8 cellular contexts compared by ENCODE assay signal in the genomic region with DNA sequence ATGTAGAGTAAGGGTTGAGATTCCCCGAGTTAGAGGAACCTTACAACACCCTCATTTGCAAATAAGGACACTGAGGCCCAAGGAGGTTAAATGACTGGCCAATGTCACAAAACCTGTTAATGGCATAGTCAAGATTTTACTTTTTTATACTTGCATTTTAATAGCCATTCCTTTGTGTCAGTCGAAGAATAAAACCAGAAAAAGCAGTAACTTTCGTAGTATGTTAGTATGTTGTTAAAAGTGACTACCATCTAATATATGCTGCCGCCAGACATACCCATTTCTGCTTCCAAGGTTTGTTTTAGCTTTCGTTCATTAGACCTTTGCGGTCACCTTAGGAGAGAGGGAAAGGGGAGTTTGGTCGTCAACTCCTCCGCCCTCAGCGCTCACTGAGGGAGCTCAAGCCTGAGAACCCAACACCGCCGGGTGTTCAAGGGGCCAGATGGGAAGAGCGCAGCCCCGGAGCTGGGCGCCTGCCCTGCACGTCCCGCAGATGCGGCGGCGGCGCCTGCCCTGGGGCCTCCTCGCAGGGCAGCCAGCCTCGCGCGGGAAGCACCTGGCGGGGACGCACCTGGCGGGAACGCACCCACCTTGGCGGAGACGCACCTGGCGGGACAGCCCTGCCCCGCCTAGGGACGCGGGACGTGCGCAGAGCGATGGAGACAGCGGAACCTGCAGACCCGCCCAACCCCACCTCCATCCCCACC. TPM values are rescaled to one million over a fixed set of nuclear protein-coding genes. Genes with fewer than 3 reads are reported as not detected.
DNase-seq lines count a peak whose midpoint lies in the region; ATAC-seq, FAIRE-seq and TF ChIP-seq lines count a peak whose summit lies in the region.

No MANE protein-coding gene starts in this region.

- H3K27me3 ChIP-seq in SU-DHL-6 (ENCODE audit: low read length) (no peaks in the 10 kb centered on the region), esophagus muscularis mucosa (no peaks in the 10 kb centered on the region)

- no peaks in the 10 kb centered on the region for H3K9me2 ChIP-seq in SU-DHL-6 (replicated peaks; ENCODE audit: insufficient read depth, low read length)

- peaks cover 20 to 41% (median 39%) of the 10 kb centered on the region in 4 donors for H3K4me1 ChIP-seq in esophagus muscularis mucosa

- peaks cover 10% of the 10 kb centered on the region for H3F3A ChIP-seq in SU-DHL-6 (ENCODE audit: insufficient read depth)

- peaks cover 50% of the 10 kb centered on the region for H3K79me2 ChIP-seq in SU-DHL-6 (ENCODE audit: insufficient read depth, low read length)

- TF ChIP-seq POLR2A in esophagus muscularis mucosa (IDR thresholded peaks at IDR 0.05; ENCODE audit: low read depth), result no peak

- H3K9me3 ChIP-seq in SU-DHL-6 (ENCODE audit: insufficient read depth, low read length) (no peaks in the 10 kb centered on the region), esophagus muscularis mucosa (no peaks in the 10 kb centered on the region)

- H3K4me3 ChIP-seq in SU-DHL-6 (ENCODE audit: insufficient read depth, low read length, poor library complexity, severe bottlenecking) (peak overlapping the region; percentile 61), esophagus muscularis mucosa (peak overlapping the region; percentile 69 to 99 (median 78))

- DNase-seq in NCI-H2196 (lab: John Stamatoyannopoulos, UW; ENCODE audit: unreplicated experiment), result peak; percentile 88
- DNase-seq in NCI-H2196 treated with DMSO at 0.1 percent for 48 hours (lab: John Stamatoyannopoulos, UW; ENCODE audit: unreplicated experiment), result no peak
- DNase-seq in HTR-8/SVneo (ENCODE audit: insufficient read length, low spot score), result peak; percentile 13
- DNase-seq in esophagus muscularis mucosa (ENCODE audit: extremely low spot score), result no peak
- DNase-seq in natural killer cell treated with Interleukin-12 subunit alpha and Interleukin-12 subunit beta and Interleukin-15 and Interleukin-18, amount 100 ng/mL, for 72 hours (ENCODE audit: low spot score), result peak; percentile 72
- no peak for DNase-seq in urothelium cell line (ENCODE audit: low spot score)

- H3K27ac ChIP-seq in SU-DHL-6 (ENCODE audit: low read depth, low read length), result peak overlapping the region; percentile 89
- peak overlapping the region; percentile 93 to 98 (median 96) for H3K27ac ChIP-seq in esophagus muscularis mucosa (replicated peaks in 1 of 4)

- peak; percentile 10 for ATAC-seq in GM21390 (IDR thresholded peaks at IDR 0.05; ENCODE audit: unreplicated experiment)
- peak in 1 of 2 donors; percentile 3 for ATAC-seq in natural killer cell treated with Interleukin-12 subunit alpha and Interleukin-12 subunit beta and Interleukin-15 and Interleukin-18, amount 100 ng/mL, for 72 hours

- 4% methylated on average over 17 of the region's 39 CpGs for WGBS in esophagus muscularis mucosa

- peaks cover 33 to 36% of the 10 kb centered on the region in 2 donors for H3K4me1 Mint-ChIP-seq in natural killer cell treated with Interleukin-12 subunit alpha and Interleukin-12 subunit beta and Interleukin-15 and Interleukin-18, amount 100 ng/mL, for 72 hours (ENCODE audit: low read depth in 2 of 2)

- FAIRE-seq in HTR-8/SVneo (lab: Jason Lieb, UNC) (no peak), urothelium cell line (lab: Jason Lieb, UNC) (no peak)

- H4K20me1 ChIP-seq in SU-DHL-6 (ENCODE audit: low read depth, low read length), result no peaks in the 10 kb centered on the region; the same call in 1 of the 2 replicates

- TF ChIP-seq CTCF in SU-DHL-6 (IDR thresholded peaks at IDR 0.05; ENCODE audit: insufficient read depth, low read length, poor library complexity, severe bottlenecking), result no peak
- TF ChIP-seq CTCF in esophagus muscularis mucosa (IDR thresholded peaks at IDR 0.05), result no peak

- H3K36me3 Mint-ChIP-seq in natural killer cell treated with Interleukin-12 subunit alpha and Interleukin-12 subunit beta and Interleukin-15 and Interleukin-18, amount 100 ng/mL, for 72 hours, result no peaks in the 10 kb centered on the region

- H3K9ac ChIP-seq in SU-DHL-6 (ENCODE audit: low read length), result peak overlapping the region; percentile 72

- H3K9me3 Mint-ChIP-seq in natural killer cell treated with Interleukin-12 subunit alpha and Interleukin-12 subunit beta and Interleukin-15 and Interleukin-18, amount 100 ng/mL, for 72 hours, result no peaks in the 10 kb centered on the region

- peak overlapping the region; percentile 88 to 96 for H3K27ac Mint-ChIP-seq in natural killer cell treated with Interleukin-12 subunit alpha and Interleukin-12 subunit beta and Interleukin-15 and Interleukin-18, amount 100 ng/mL, for 72 hours

- H3K27me3 Mint-ChIP-seq in natural killer cell treated with Interleukin-12 subunit alpha and Interleukin-12 subunit beta and Interleukin-15 and Interleukin-18, amount 100 ng/mL, for 72 hours, result no peaks in the 10 kb centered on the region

- intact Hi-C loops in esophagus muscularis mucosa (cut with DNase I), result loop anchor here (2.0 to 5.0 kb wide), 4 partner anchors 98 to 391 kb away; partner anchors contain the start of genes PIGP and TTC3

- H3K4me2 ChIP-seq in SU-DHL-6 (ENCODE audit: low read depth, low read length, poor library complexity, severe bottlenecking), result peak overlapping the region; percentile 79

- H3K36me3 ChIP-seq in SU-DHL-6 (ENCODE audit: low read length) (no peaks in the 10 kb centered on the region), esophagus muscularis mucosa (no peaks in the 10 kb centered on the region)

- no peak for TF ChIP-seq EP300 in esophagus muscularis mucosa (IDR thresholded peaks at IDR 0.05)

- no peak overlapping the region for H2AFZ ChIP-seq in SU-DHL-6 (ENCODE audit: low read depth, low read length, severe bottlenecking)

- peak overlapping the region; percentile 87 for H3K4me3 Mint-ChIP-seq in natural killer cell treated with Interleukin-12 subunit alpha and Interleukin-12 subunit beta and Interleukin-15 and Interleukin-18, amount 100 ng/mL, for 72 hours

RNA-seq across cellular contexts. Expression of gene VPS26C, which starts 0.5 kb away (rescaled TPM):
- total RNA-seq in esophagus muscularis mucosa, result 10 to 100 TPM; 56.5 to 71.3 (median 59.7) TPM
- 10 to 100 TPM; 62.0 to 87.0 TPM for total RNA-seq in natural killer cell treated with Interleukin-12 subunit alpha and Interleukin-12 subunit beta and Interleukin-15 and Interleukin-18, amount 100 ng/mL, for 72 hours

Comparison
In these comparisons a context has a peak if more than half of its experiments do, and no peak if none do; other contexts are left out.
1. DNase-seq: peak in NCI-H2196 (single experiment), HTR-8/SVneo (single experiment) and natural killer cell treated with Interleukin-12 subunit alpha and Interleukin-12 subunit beta and Interleukin-15 and Interleukin-18, amount 100 ng/mL, for 72 hours (single experiment); none in NCI-H2196 treated with DMSO at 0.1 percent for 48 hours (single experiment), esophagus muscularis mucosa (single experiment) and urothelium cell line (single experiment).